8 cellular contexts compared by ENCODE assay signal in genomic region chr6:18154507-18155272, GRCh38. TPM values are rescaled to one million over a fixed set of nuclear protein-coding genes. Genes with fewer than 3 reads are reported as not detected.
DNase-seq lines count a peak whose midpoint lies in the region; ATAC-seq and TF ChIP-seq lines count a peak whose summit lies in the region.

Gene TPMT, minus strand, starts transcription at chr6:18155077. Its CDS starts 5,950 bp downstream, at chr6:18149127.

- H3K9me3 ChIP-seq in right cardiac atrium (ENCODE audit: control insufficient read depth, low read length) (no peaks in the 10 kb centered on the region), gastrocnemius medialis (no peaks in the 10 kb centered on the region)

- TF ChIP-seq CTCF in AG10803 (conservative IDR thresholded peaks at IDR 0.05; ENCODE audit: low read length): no peak
- no peak for TF ChIP-seq CTCF in gastrocnemius medialis (IDR thresholded peaks at IDR 0.05 in 4 of 5, conservative IDR thresholded peaks at IDR 0.05 in 1 of 5)

- intact Hi-C loops in right cardiac atrium (cut with DNase I) (no loop called here), gastrocnemius medialis (cut with DNase I; ENCODE audit: low total_unique reads) (loop anchor here (1.0 to 10.0 kb wide), 4 partner anchors 110 to 1872 kb away; partner anchors contain the start of genes DEK and KIF13A)

- under 1% methylated on average over 54 of the region's 54 CpGs for WGBS in right cardiac atrium

- H3K4me3 Mint-ChIP-seq in activated naive CD8-positive, alpha-beta T cell treated with anti-CD3 and anti-CD28 coated beads, Interleukin-2, amount 10 ng/mL, durations not matched to agents 7 days and 5 days: peak within 1 kb of the TSS; percentile 98

- H3K9me3 Mint-ChIP-seq in activated naive CD8-positive, alpha-beta T cell treated with anti-CD3 and anti-CD28 coated beads, Interleukin-2, amount 10 ng/mL, durations not matched to agents 7 days and 5 days: no peaks in the 10 kb centered on the region

- TF ChIP-seq POLR2A in gastrocnemius medialis (IDR thresholded peaks at IDR 0.05): no peak

- H3K4me1 ChIP-seq in right cardiac atrium (ENCODE audit: control insufficient read depth, insufficient read depth, low read length) (peaks cover 3% of the 10 kb centered on the region), gastrocnemius medialis (peaks cover 14 to 19% of the 10 kb centered on the region in 2 donors)

- peaks cover 6% of the 10 kb centered on the region for H3K36me3 Mint-ChIP-seq in activated naive CD8-positive, alpha-beta T cell treated with anti-CD3 and anti-CD28 coated beads, Interleukin-2, amount 10 ng/mL, durations not matched to agents 7 days and 5 days

- peak within 1 kb of the TSS; percentile 85 for H3K27ac ChIP-seq in right cardiac atrium (ENCODE audit: low read length)
- H3K27ac ChIP-seq in gastrocnemius medialis: peak within 1 kb of the TSS; percentile 82 to 94 (median 92)

- in situ Hi-C loops in gastrocnemius medialis (cut with MboI; ENCODE audit: low sequenced_read_pairs in 4 of 4): no loop called here

- POLR2A ChIA-PET in activated naive CD8-positive, alpha-beta T cell treated with anti-CD3 and anti-CD28 coated beads, Interleukin-2, amount 10 ng/mL, durations not matched to agents 7 days and 5 days (lab: Charles Lee): interaction anchor here (0.5 to 1.9 kb wide), 4 partner anchors 30 to 554 kb away, joined by 3 to 6 read pairs (median 4); partner anchors contain the start of gene NUP153

- H3K27me3 Mint-ChIP-seq in activated naive CD8-positive, alpha-beta T cell treated with anti-CD3 and anti-CD28 coated beads, Interleukin-2, amount 10 ng/mL, durations not matched to agents 7 days and 5 days: no peaks in the 10 kb centered on the region

- peak; percentile 60 for ATAC-seq in GM18867 (IDR thresholded peaks at IDR 0.05; ENCODE audit: unreplicated experiment)
- peak; percentile 58 for ATAC-seq in HG03066 (IDR thresholded peaks at IDR 0.05; ENCODE audit: low read depth, unreplicated experiment)
- ATAC-seq in activated naive CD8-positive, alpha-beta T cell treated with anti-CD3 and anti-CD28 coated beads, Interleukin-2, amount 10 ng/mL, durations not matched to agents 7 days and 5 days (ENCODE audit: low read depth): peak; percentile 69
- peak in 1 of 2 donors; percentile 16 for ATAC-seq in right cardiac atrium
- peak; percentile 81 to 84 for ATAC-seq in gastrocnemius medialis

- H3K27ac Mint-ChIP-seq in activated naive CD8-positive, alpha-beta T cell treated with anti-CD3 and anti-CD28 coated beads, Interleukin-2, amount 10 ng/mL, durations not matched to agents 7 days and 5 days: peak within 1 kb of the TSS; percentile 96

- H3K4me3 ChIP-seq in AG10803 (ENCODE audit: low read length): peak within 1 kb of the TSS; percentile 95
- H3K4me3 ChIP-seq in right cardiac atrium (ENCODE audit: low read length): peak within 1 kb of the TSS; percentile 92
- H3K4me3 ChIP-seq in gastrocnemius medialis: peak within 1 kb of the TSS; percentile 84 to 95 (median 86)

- H3K27me3 ChIP-seq in right cardiac atrium (ENCODE audit: control insufficient read depth, insufficient read depth) (no peaks in the 10 kb centered on the region), gastrocnemius medialis (no peaks in the 10 kb centered on the region)

- peaks cover 16% of the 10 kb centered on the region for H3K4me1 Mint-ChIP-seq in activated naive CD8-positive, alpha-beta T cell treated with anti-CD3 and anti-CD28 coated beads, Interleukin-2, amount 10 ng/mL, durations not matched to agents 7 days and 5 days

- peaks cover 0 to 1% of the 10 kb centered on the region in 2 donors for H3K36me3 ChIP-seq in gastrocnemius medialis

- DNase-seq in AG10803 (ENCODE audit: low read depth): no peak
- peak; percentile 98 for DNase-seq in NCI-H2171 (lab: John Stamatoyannopoulos, UW)
- peak; percentile 29 for DNase-seq in activated naive CD8-positive, alpha-beta T cell treated with anti-CD3 and anti-CD28 coated beads, Interleukin-2, amount 10 ng/mL, durations not matched to agents 7 days and 5 days
- DNase-seq in right cardiac atrium: peak in 2 of 3 donors; percentile 23 to 66
- peak in 1 of 2 donors; percentile 24 for DNase-seq in gastrocnemius medialis
- DNase-seq in Ammon's horn (ENCODE audit: low spot score): no peak

RNA-seq across cellular contexts. Expression of gene TPMT, which starts in this region (rescaled TPM):
- total RNA-seq in activated naive CD8-positive, alpha-beta T cell treated with anti-CD3 and anti-CD28 coated beads, Interleukin-2, amount 10 ng/mL, durations not matched to agents 7 days and 5 days: 1 to 10 TPM; 5.3 to 6.9 TPM
- total RNA-seq in right cardiac atrium: 10 to 100 TPM; 12.3 to 16.5 (median 13.5) TPM
- 18.1 TPM for polyA plus RNA-seq in right cardiac atrium
- 1 to 10 TPM; 5.9 to 9.5 (median 7.9) TPM for total RNA-seq in gastrocnemius medialis

Comparison
In these comparisons a context has a peak if more than half of its experiments do, and no peak if none do; other contexts are left out.
1. DNase-seq: peak in NCI-H2171 (single experiment), activated naive CD8-positive, alpha-beta T cell treated with anti-CD3 and anti-CD28 coated beads, Interleukin-2, amount 10 ng/mL, durations not matched to agents 7 days and 5 days (single experiment) and right cardiac atrium (2 of 3); none in AG10803 (single experiment) and Ammon's horn (single experiment).
2. Peak in every context shown above with its lines, with median percentiles within 50 percentile points of each other: H3K4me3 ChIP-seq.